Comparison of ENCODE assay signal across 9 cellular contexts in genomic region chr9:68678430-68678829, GRCh38. TPM values are rescaled to one million over a fixed set of nuclear protein-coding genes. Genes with fewer than 3 reads are reported as not detected.
A peak's percentile ranks its signal among the peaks of the same experiment; 100 is the strongest.
DNase-seq lines count a peak whose midpoint lies in the region; ATAC-seq and TF ChIP-seq lines count a peak whose summit lies in the region.
"Had no signal": no experiment of that assay in that cellular context is flagged by ENCODE, and none has a peak within 500 bp of the region (broad histone marks: within the 10 kb centered on the region; RNA-seq: fewer than 3 reads in every experiment).

No MANE protein-coding gene starts in this region.

- DNase-seq in IMR-90 (peak; percentile 2), chondrocyte (ENCODE audit: low spot score) (no peak), omental fat pad (ENCODE audit: low spot score) (no peak), KG1 (lab: John Stamatoyannopoulos, UW) (no peak), SIG-M5 treated with dmso at 0.1 percent for 504 hours (lab: John Stamatoyannopoulos, UW; ENCODE audit: unreplicated experiment) (no peak)
- no peak for DNase-seq in activated naive CD4-positive, alpha-beta T cell treated with anti-CD3 and anti-CD28 coated beads, Interleukin-2, amount 50 U/mL, for 72 hours (ENCODE audit: low spot score in 2 of 2)
- DNase-seq: activated naive CD8-positive, alpha-beta T cell treated with anti-CD3 and anti-CD28 coated beads for 36 hours had no signal

- no peak overlapping the region for H2AK5ac ChIP-seq in IMR-90 (ENCODE audit: low read depth, low read length)

- H3K27me3 ChIP-seq in IMR-90 (ENCODE audit: control insufficient read depth, insufficient read depth, low read length) = no peaks in the 10 kb centered on the region; the same call in 1 of the 2 replicates

- in situ Hi-C loops in IMR-90 (cut with MboI; ENCODE audit: low sequenced_read_pairs) = no loop called here

- POLR2A ChIA-PET in IMR-90 (lab: Charles Lee; ENCODE audit: unreplicated experiment) = no interaction called here

- no peak overlapping the region for H3K23ac ChIP-seq in IMR-90 (ENCODE audit: low read depth, low read length)

- no TSS peak for BruUV-seq in IMR-90 (replicated peaks; lab: Mats Ljungman, UMichigan)

- H2BK120ac ChIP-seq in IMR-90 (ENCODE audit: low read depth, low read length) = no peak overlapping the region

- H3K18ac ChIP-seq in IMR-90 (ENCODE audit: low read depth, low read length) = no peak overlapping the region

- CTCF ChIA-PET in IMR-90 (lab: Yijun Ruan, JAX) = no interaction called here

- peaks cover 3% of the 10 kb centered on the region; the same call in 1 of the 2 replicates for H3K9me1 ChIP-seq in IMR-90 (ENCODE audit: insufficient read depth, low read length)

- no peak overlapping the region for H3K14ac ChIP-seq in IMR-90 (replicated peaks; ENCODE audit: low read depth, low read length)

- peak; percentile 58 for TF ChIP-seq CTCF in GM12873 (IDR thresholded peaks at IDR 0.05; ENCODE audit: insufficient read depth, low read depth, low read length, missing control alignments)
- no peak for TF ChIP-seq CTCF in IMR-90 (conservative IDR thresholded peaks at IDR 0.05; ENCODE audit: low read depth, low read length)
- peak; percentile 25 for TF ChIP-seq CTCF in chondrocyte (IDR thresholded peaks at IDR 0.05)
- TF ChIP-seq CTCF in omental fat pad (IDR thresholded peaks at IDR 0.05) = no peak

- no peak overlapping the region for H2BK20ac ChIP-seq in IMR-90 (ENCODE audit: low read depth, low read length)

- peaks cover 18% of the 10 kb centered on the region for H3K27me3 Mint-ChIP-seq in chondrocyte (ENCODE audit: low read depth)

- no peak overlapping the region for H2AFZ ChIP-seq in IMR-90 (replicated peaks; ENCODE audit: low read length, poor library complexity)

- H3K36me3 Mint-ChIP-seq in chondrocyte (ENCODE audit: low read depth) = no peaks in the 10 kb centered on the region
- H3K36me3 Mint-ChIP-seq in activated naive CD4-positive, alpha-beta T cell treated with anti-CD3 and anti-CD28 coated beads, Interleukin-2, amount 50 U/mL, for 72 hours = no peaks in the 10 kb centered on the region
- H3K36me3 Mint-ChIP-seq: activated naive CD8-positive, alpha-beta T cell treated with anti-CD3 and anti-CD28 coated beads for 36 hours had no signal

- H2BK15ac ChIP-seq in IMR-90 (ENCODE audit: low read depth, low read length) = no peak overlapping the region

- no peaks in the 10 kb centered on the region for H4K20me1 ChIP-seq in IMR-90 (ENCODE audit: insufficient read depth, low read length)

- no peak overlapping the region for H3K27ac Mint-ChIP-seq in chondrocyte (ENCODE audit: unreplicated experiment)
- H3K27ac Mint-ChIP-seq in activated naive CD4-positive, alpha-beta T cell treated with anti-CD3 and anti-CD28 coated beads, Interleukin-2, amount 50 U/mL, for 72 hours = no peak overlapping the region
- H3K27ac Mint-ChIP-seq: activated naive CD8-positive, alpha-beta T cell treated with anti-CD3 and anti-CD28 coated beads for 36 hours had no signal

- H3K79me1 ChIP-seq in IMR-90 (ENCODE audit: low read depth in 1 of 2, low read length in 2 of 2) = no peaks in the 10 kb centered on the region

- H3K56ac ChIP-seq in IMR-90 (ENCODE audit: extremely low read depth, insufficient read depth, low read length) = no peak overlapping the region

- dilution Hi-C loops in IMR-90 (cut with HindIII; ENCODE audit: low sequenced_read_pairs, unreplicated experiment) = no loop called here

- H3K4me1 Mint-ChIP-seq in chondrocyte (ENCODE audit: low read depth) = no peaks in the 10 kb centered on the region

- H3K4me3 ChIP-seq in IMR-90 (ENCODE audit: insufficient read depth, low read depth, low read length) = no peak overlapping the region

- H3K36me3 ChIP-seq in IMR-90 (ENCODE audit: control insufficient read depth, insufficient read depth, low read length) = no peaks in the 10 kb centered on the region

- intact Hi-C loops in IMR-90 (cut with micrococcal nuclease) = loop anchor here (10.0 kb wide), 1 partner anchor 186 kb away; no protein-coding TSS in a partner anchor

- H2AK9ac ChIP-seq in IMR-90 (replicated peaks; ENCODE audit: low read depth, low read length, poor library complexity) = no peak overlapping the region

- no peaks in the 10 kb centered on the region for H3K4me1 ChIP-seq in IMR-90 (ENCODE audit: control insufficient read depth, insufficient read depth, low read length)

- H3K4me2 ChIP-seq in IMR-90 (ENCODE audit: low read depth, low read length) = no peak overlapping the region

- H4K5ac ChIP-seq in IMR-90 (ENCODE audit: low read depth, low read length) = no peak overlapping the region

- H3K27ac ChIP-seq in IMR-90 (ENCODE audit: insufficient read depth, low read length) = no peak overlapping the region

- H3K4ac ChIP-seq in IMR-90 (ENCODE audit: low read depth, low read length) = no peak overlapping the region

- H4K91ac ChIP-seq in IMR-90 (ENCODE audit: insufficient read depth, low read depth, low read length) = no peak overlapping the region

- no peak for TF ChIP-seq RAD21 in IMR-90 (IDR thresholded peaks at IDR 0.05; ENCODE audit: low read length)

- no peak overlapping the region for H3K4me3 Mint-ChIP-seq in chondrocyte (ENCODE audit: unreplicated experiment)
- H3K4me3 Mint-ChIP-seq: activated naive CD8-positive, alpha-beta T cell treated with anti-CD3 and anti-CD28 coated beads for 36 hours had no signal

- TF ChIP-seq POLR2A in IMR-90 (IDR thresholded peaks at IDR 0.05; ENCODE audit: low read depth, low read length) = no peak

- ATAC-seq in IMR-90 (ENCODE audit: low read depth) (peak; percentile 46; the same call in 1 of the 2 replicates), omental fat pad (ENCODE audit: low FRiP score) (peak; percentile 44), HG03469 (IDR thresholded peaks at IDR 0.05; ENCODE audit: unreplicated experiment) (no peak)
- ATAC-seq in activated naive CD4-positive, alpha-beta T cell treated with anti-CD3 and anti-CD28 coated beads, Interleukin-2, amount 50 U/mL, for 72 hours = no peak

- H3K9me3 ChIP-seq in IMR-90 (ENCODE audit: control insufficient read depth, insufficient read depth, low read length) = no peaks in the 10 kb centered on the region

- H3K9ac ChIP-seq in IMR-90 (ENCODE audit: low read depth, low read length) = no peak overlapping the region

- WGBS in IMR-90 (ENCODE audit: extremely low coverage in 2 of 2, insufficient read length in 1 of 2), 2 experiments = 0% methylated on average over 3 of the region's 5 CpGs; no CpG with 5 or more reads in 1 of the 2 experiments

- no peaks in the 10 kb centered on the region for H3K9me3 Mint-ChIP-seq in chondrocyte (ENCODE audit: low read depth)
- no peaks in the 10 kb centered on the region for H3K9me3 Mint-ChIP-seq in activated naive CD4-positive, alpha-beta T cell treated with anti-CD3 and anti-CD28 coated beads, Interleukin-2, amount 50 U/mL, for 72 hours
- H3K9me3 Mint-ChIP-seq: activated naive CD8-positive, alpha-beta T cell treated with anti-CD3 and anti-CD28 coated beads for 36 hours had no signal

- H4K8ac ChIP-seq in IMR-90 (ENCODE audit: low read depth in 2 of 2, low read length in 2 of 2) = no peak overlapping the region

- H2BK5ac ChIP-seq in IMR-90 (ENCODE audit: low read depth, low read length, poor library complexity, severe bottlenecking) = no peak overlapping the region

TF ChIP-seq in IMR-90, 13 proteins besides CTCF, POLR2A, EP300 and RAD21:
- TF ChIP-seq CEBPB (IDR thresholded peaks at IDR 0.05; ENCODE audit: low read depth, low read length) = no peak
- no peak for TF ChIP-seq NFE2L2 (IDR thresholded peaks at IDR 0.05; ENCODE audit: low read depth, low read length)
- no peak for TF ChIP-seq RCOR1 (IDR thresholded peaks at IDR 0.05; ENCODE audit: insufficient replicate concordance, low read length)
- no peak for TF ChIP-seq CHD1 (IDR thresholded peaks at IDR 0.05; ENCODE audit: low read depth, low read length)
- TF ChIP-seq MAFK (IDR thresholded peaks at IDR 0.05; ENCODE audit: low read depth, low read length) = no peak

RNA-seq across cellular contexts. Expression of gene PIP5K1B, which starts 26.6 kb away (rescaled TPM):
- not detected in 2 replicates for total RNA-seq in IMR-90 (2012; rRNA removed)
- not detected in 2 replicates for polyA plus RNA-seq in IMR-90 (2012; rRNA removed)
- polyA plus RNA-seq in IMR-90 (2012; cell fraction: cytosol; rRNA removed) = not detected in 2 replicates
- not detected in 2 replicates for polyA plus RNA-seq in IMR-90 (2012; cell fraction: nucleus; rRNA removed; ENCODE audit: low replicate concordance)
- not detected in 3 replicates for total RNA-seq in chondrocyte
- 10 to 100 TPM in 1 of 4 donors, 1 to 10 TPM in 3; 1.9 to 14.3 (median 3.2) TPM for total RNA-seq in omental fat pad
- total RNA-seq in activated naive CD4-positive, alpha-beta T cell treated with anti-CD3 and anti-CD28 coated beads, Interleukin-2, amount 50 U/mL, for 72 hours = 1 to 10 TPM in 1 of 2 donors, under 1 TPM in 1; 0.55 to 2.1 TPM

Comparison
In these comparisons a context has a peak if more than half of its experiments do, and no peak if none do; other contexts are left out.
1. CTCF ChIP-seq: peak in GM12873 (single experiment) and chondrocyte (single experiment); none in IMR-90 (single experiment) and omental fat pad (0 of 3).
2. ATAC-seq: peak in IMR-90 (single experiment) and omental fat pad (single experiment); none in HG03469 (single experiment) and activated naive CD4-positive, alpha-beta T cell treated with anti-CD3 and anti-CD28 coated beads, Interleukin-2, amount 50 U/mL, for 72 hours (0 of 2).